Comparison of ENCODE assay signal across 11 cellular contexts in the genomic region with DNA sequence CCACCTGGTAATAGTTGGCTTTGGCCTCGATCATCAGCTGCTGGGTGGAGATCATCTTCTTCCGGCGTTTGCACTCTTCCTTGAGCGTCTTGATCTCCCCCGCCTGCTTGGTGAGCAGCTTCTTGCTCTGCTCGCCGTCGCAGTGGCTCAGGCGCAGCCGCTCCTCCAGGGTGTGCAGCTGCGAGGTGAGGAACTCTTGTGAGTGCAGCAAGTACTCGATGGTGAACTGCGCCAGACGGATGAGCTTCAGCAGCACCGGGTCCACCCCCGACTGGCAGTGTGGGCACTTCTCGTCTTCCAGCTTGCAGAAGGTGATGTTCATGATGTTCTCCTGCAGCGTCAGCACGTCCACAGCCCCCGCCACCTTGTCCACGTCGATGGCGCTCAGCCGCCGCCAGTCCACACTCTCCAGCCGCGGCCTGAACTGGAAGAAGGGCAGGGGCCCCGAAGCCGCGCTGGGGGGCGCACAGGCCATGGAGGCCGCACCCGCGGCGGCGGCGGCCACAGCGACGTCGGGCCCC. TPM values are rescaled to one million over a fixed set of nuclear protein-coding genes. Genes with fewer than 3 reads are reported as not detected.
DNase-seq lines count a peak whose midpoint lies in the region; ATAC-seq and TF ChIP-seq lines count a peak whose summit lies in the region.
"Had no signal": no experiment of that assay in that cellular context is flagged by ENCODE, and none has a peak within 500 bp of the region (broad histone marks: within the 10 kb centered on the region; RNA-seq: fewer than 3 reads in every experiment).

No MANE protein-coding gene starts in this region.

- H3K4me3 ChIP-seq in AG04450 (ENCODE audit: low read depth, low read length) (peak overlapping the region; percentile 65), fibroblast of the aortic adventitia (ENCODE audit: low read depth, low read length) (peak overlapping the region; percentile 76), osteoblast (ENCODE audit: insufficient read depth, low read length) (peak overlapping the region; percentile 76)
- no peak overlapping the region for H3K4me3 ChIP-seq in CD8-positive, alpha-beta T cell (ENCODE audit: low read depth, low read length)

- H3K79me2 ChIP-seq in osteoblast (ENCODE audit: insufficient read depth, low read length) = peaks cover 42% of the 10 kb centered on the region

- CTCF ChIA-PET in AG04450 (lab: Charles Lee) = interaction anchor here (0.5 to 3.3 kb wide), 2 partner anchors 20 to 192 kb away, joined by 3 to 17 read pairs; no protein-coding TSS in a partner anchor
- CTCF ChIA-PET in CD8-positive, alpha-beta T cell (lab: Charles Lee) = no interaction called here

- H3K27me3 ChIP-seq in AG04450 (ENCODE audit: control insufficient read depth, insufficient read depth, low read length) (no peaks in the 10 kb centered on the region), osteoblast (ENCODE audit: insufficient read depth, low read length) (no peaks in the 10 kb centered on the region)
- H3K27me3 ChIP-seq in CD8-positive, alpha-beta T cell (ENCODE audit: insufficient read depth, low read length) = peaks cover 3% of the 10 kb centered on the region

- H3K4me1 Mint-ChIP-seq in stimulated activated effector memory CD8-positive, alpha-beta T cell treated with anti-CD3 and anti-CD28 coated beads, Interleukin-12 subunit alpha, Interleukin-12 subunit beta, amount 100 ng/mL, for 72 hours = no peaks in the 10 kb centered on the region
- H3K4me1 Mint-ChIP-seq in CD8-positive, alpha-beta T cell (ENCODE audit: low read depth) = peaks cover 15% of the 10 kb centered on the region

- H3K9me3 ChIP-seq in AG04450 (ENCODE audit: control insufficient read depth, insufficient read depth, low read length) (peaks cover 3% of the 10 kb centered on the region; the same call in 1 of the 2 replicates), osteoblast (ENCODE audit: low read depth, low read length) (no peaks in the 10 kb centered on the region)
- no peaks in the 10 kb centered on the region for H3K9me3 ChIP-seq in CD8-positive, alpha-beta T cell (ENCODE audit: low read length)

- ATAC-seq in stimulated activated effector memory CD8-positive, alpha-beta T cell treated with anti-CD3 and anti-CD28 coated beads, Interleukin-12 subunit alpha, Interleukin-12 subunit beta, amount 100 ng/mL, for 72 hours = no peak
- no peak for ATAC-seq in CD8-positive, alpha-beta T cell

- H4K20me1 ChIP-seq in osteoblast (ENCODE audit: insufficient read depth, low read length) = peaks cover 4% of the 10 kb centered on the region

- no peaks in the 10 kb centered on the region for H3K9me3 Mint-ChIP-seq in stimulated activated effector memory CD8-positive, alpha-beta T cell treated with anti-CD3 and anti-CD28 coated beads, Interleukin-12 subunit alpha, Interleukin-12 subunit beta, amount 100 ng/mL, for 72 hours
- H3K9me3 Mint-ChIP-seq in CD8-positive, alpha-beta T cell = no peaks in the 10 kb centered on the region
- H3K9me3 Mint-ChIP-seq: activated T-cell treated with anti-CD3 and anti-CD28 coated beads, Interleukin-2, amount 50 U/mL, for 72 hours; CD4-positive, alpha-beta T cell had no signal

- TF ChIP-seq CTCF in AG04450 (IDR thresholded peaks at IDR 0.05; ENCODE audit: low read depth, low read length) (no peak), fibroblast of the aortic adventitia (IDR thresholded peaks at IDR 0.05; ENCODE audit: insufficient read depth, low read length) (no peak), osteoblast (IDR thresholded peaks at IDR 0.05; ENCODE audit: extremely low read depth, low read depth, low read length) (no peak)
- TF ChIP-seq CTCF in CD8-positive, alpha-beta T cell (IDR thresholded peaks at IDR 0.05) = no peak

- no peaks in the 10 kb centered on the region for H3K36me3 Mint-ChIP-seq in stimulated activated effector memory CD8-positive, alpha-beta T cell treated with anti-CD3 and anti-CD28 coated beads, Interleukin-12 subunit alpha, Interleukin-12 subunit beta, amount 100 ng/mL, for 72 hours
- no peaks in the 10 kb centered on the region for H3K36me3 Mint-ChIP-seq in CD8-positive, alpha-beta T cell

- peaks cover 19% of the 10 kb centered on the region for H3K4me1 ChIP-seq in osteoblast (ENCODE audit: insufficient read depth, low read length)
- no peaks in the 10 kb centered on the region for H3K4me1 ChIP-seq in CD8-positive, alpha-beta T cell (ENCODE audit: insufficient read depth, low read length)

- H3K4me3 Mint-ChIP-seq in stimulated activated effector memory CD8-positive, alpha-beta T cell treated with anti-CD3 and anti-CD28 coated beads, Interleukin-12 subunit alpha, Interleukin-12 subunit beta, amount 100 ng/mL, for 72 hours = no peak overlapping the region
- no peak overlapping the region for H3K4me3 Mint-ChIP-seq in CD8-positive, alpha-beta T cell
- H3K4me3 Mint-ChIP-seq: CD4-positive, alpha-beta T cell had no signal

- DNase-seq in AG04450 (ENCODE audit: low read depth, low spot score) (no peak), NCI-H510A treated with DMSO at 0.1 percent for 48 hours (lab: John Stamatoyannopoulos, UW) (peak; percentile 38), fibroblast of the aortic adventitia (ENCODE audit: low read depth) (no peak), osteoblast (ENCODE audit: insufficient read length, low spot score, missing footprints) (peak; percentile 44), NCI-H2171 treated with DMSO at 0.1 percent for 48 hours (lab: John Stamatoyannopoulos, UW) (no peak), T-helper 2 cell (no peak)
- no peak for DNase-seq in stimulated activated effector memory CD8-positive, alpha-beta T cell treated with anti-CD3 and anti-CD28 coated beads, Interleukin-12 subunit alpha, Interleukin-12 subunit beta, amount 100 ng/mL, for 72 hours (ENCODE audit: low spot score in 2 of 2)
- DNase-seq in CD8-positive, alpha-beta T cell = no peak
- DNase-seq: activated T-cell treated with anti-CD3 and anti-CD28 coated beads, Interleukin-2, amount 50 U/mL, for 72 hours; CD4-positive, alpha-beta T cell; RPMI8226 had no signal

- no peak overlapping the region for H3K27ac Mint-ChIP-seq in stimulated activated effector memory CD8-positive, alpha-beta T cell treated with anti-CD3 and anti-CD28 coated beads, Interleukin-12 subunit alpha, Interleukin-12 subunit beta, amount 100 ng/mL, for 72 hours
- H3K27ac Mint-ChIP-seq in CD8-positive, alpha-beta T cell = no peak overlapping the region
- H3K27ac Mint-ChIP-seq: activated T-cell treated with anti-CD3 and anti-CD28 coated beads, Interleukin-2, amount 50 U/mL, for 72 hours; CD4-positive, alpha-beta T cell had no signal

- intact Hi-C loops in CD8-positive, alpha-beta T cell (cut with DNase I, micrococcal nuclease) = no loop called here

- peaks cover 44% of the 10 kb centered on the region for H3K27me3 Mint-ChIP-seq in CD8-positive, alpha-beta T cell (ENCODE audit: low read depth)

- H3K27ac ChIP-seq in AG04450 (ENCODE audit: low read depth, low read length) (no peak overlapping the region), osteoblast (ENCODE audit: low read depth, low read length) (no peak overlapping the region)
- H3K27ac ChIP-seq in CD8-positive, alpha-beta T cell (ENCODE audit: low read depth, low read length) = no peak overlapping the region

- H3K36me3 ChIP-seq in osteoblast (ENCODE audit: insufficient read depth, low read length) = peaks cover 31% of the 10 kb centered on the region
- H3K36me3 ChIP-seq in CD8-positive, alpha-beta T cell (ENCODE audit: insufficient read depth, low read length) = no peaks in the 10 kb centered on the region

- H3K4me2 ChIP-seq in osteoblast (ENCODE audit: insufficient read depth, low read length) = peak overlapping the region; percentile 91

- H2AFZ ChIP-seq in osteoblast (ENCODE audit: low read length) = peak overlapping the region; percentile 67

- POLR2A ChIA-PET in AG04450 (lab: Yijun Ruan, JAX) = interaction anchor here (1.1 kb wide), 1 partner anchor 15 kb away, joined by 6 read pairs; no protein-coding TSS in a partner anchor
- POLR2A ChIA-PET in CD8-positive, alpha-beta T cell (lab: Charles Lee) = no interaction called here

RNA-seq across cellular contexts. Expression of a gene that starts 3.2 kb away (rescaled TPM):
- polyA plus RNA-seq in AG04450 (2011; rRNA removed) = 30.5 and 32.9 TPM in 2 replicates
- polyA minus RNA-seq in AG04450 (2011; rRNA and poly(A)+ RNA removed) = 22.0 and 24.2 TPM in 2 replicates
- total RNA-seq in fibroblast of the aortic adventitia (ENCODE audit: low replicate concordance) = 20.1 and 37.3 TPM in 2 replicates
- total RNA-seq in osteoblast = 33.9 and 34.0 TPM in 2 replicates
- total RNA-seq in CD8-positive, alpha-beta T cell = not detected
- total RNA-seq: CD4-positive, alpha-beta T cell had no signal

RNA-seq across cellular contexts. Expression of a gene that starts 35.6 kb away (rescaled TPM):
- polyA plus RNA-seq in AG04450 (2011; rRNA removed) = 21.7 and 30.2 TPM in 2 replicates
- polyA minus RNA-seq in AG04450 (2011; rRNA and poly(A)+ RNA removed) = 24.9 and 36.4 TPM in 2 replicates
- total RNA-seq in fibroblast of the aortic adventitia (ENCODE audit: low replicate concordance) (64.1 and 65.8 TPM in 2 replicates), osteoblast (58.6 and 66.6 TPM in 2 replicates)
- 10 to 100 TPM; 26.2 to 28.5 TPM for total RNA-seq in CD8-positive, alpha-beta T cell

Comparison
In these comparisons a context has a peak if more than half of its experiments do, and no peak if none do; other contexts are left out.
1. DNase-seq: peak in NCI-H510A treated with DMSO at 0.1 percent for 48 hours (single experiment) and osteoblast (single experiment); none in AG04450 (single experiment), fibroblast of the aortic adventitia (single experiment), NCI-H2171 treated with DMSO at 0.1 percent for 48 hours (single experiment), stimulated activated effector memory CD8-positive, alpha-beta T cell treated with anti-CD3 and anti-CD28 coated beads, Interleukin-12 subunit alpha, Interleukin-12 subunit beta, amount 100 ng/mL, for 72 hours (0 of 2), T-helper 2 cell (0 of 5) and CD8-positive, alpha-beta T cell (0 of 7).
2. RNA of a gene that starts 3.2 kb away (total RNA-seq): 20.1 to 37.3 TPM in fibroblast of the aortic adventitia and 33.9 to 34.0 TPM in osteoblast; not detected in CD8-positive, alpha-beta T cell; every median in the first group is over 10 times any median in the second.